Comparison of ENCODE assay signal across 8 cellular contexts in genomic region chr22:41301085-41302015, GRCh38. TPM values are rescaled to one million over a fixed set of nuclear protein-coding genes. Genes with fewer than 3 reads are reported as not detected.
DNase-seq lines count a peak whose midpoint lies in the region; ATAC-seq, FAIRE-seq and TF ChIP-seq lines count a peak whose summit lies in the region.

Gene ZC3H7B (plus strand): TSS chr22:41301525. CDS start chr22:41320661, 19,136 bp downstream.

- FAIRE-seq in HepG2 (lab: Jason Lieb, UNC) = no peak

- WGBS in HepG2 (ENCODE audit: low lambda C conversion rate) = 1% methylated on average over 6 of the region's 74 CpGs

- intact Hi-C loops in dendritic cell treated with granulocyte-macrophage colony-stimulating factor and Interleukin-4, amounts not matched to agents 40 ng/mL and 50 ng/mL, for 4 days (cut with micrococcal nuclease) = loop anchor here (1.0 kb wide), 1 partner anchor 16 kb away; no protein-coding TSS in a partner anchor
- intact Hi-C loops in HepG2 (cut with micrococcal nuclease; ENCODE audit: unreplicated experiment) = loop anchor here (1.0 to 10.0 kb wide), 2 partner anchors 15 to 63 kb away; partner anchors contain the start of gene RANGAP1

- peak within 1 kb of the TSS; percentile 93 for H3K9ac ChIP-seq in HepG2 (ENCODE audit: insufficient read depth, low read depth, low read length)

- POLR2A ChIA-PET in HepG2 (lab: Yijun Ruan, JAX) = interaction anchor here (0.7 to 6.7 kb wide), 3 partner anchors 15 to 80 kb away, joined by 3 to 47 read pairs (median 21); partner anchors contain the start of genes RANGAP1 and TEF

- peaks cover 12% of the 10 kb centered on the region for H3K36me3 Mint-ChIP-seq in dendritic cell treated with granulocyte-macrophage colony-stimulating factor and Interleukin-4, amounts not matched to agents 40 ng/mL and 50 ng/mL, for 4 days (ENCODE audit: low read depth)

- peaks cover 17% of the 10 kb centered on the region for H3K36me3 ChIP-seq in BE2C
- H3K36me3 ChIP-seq in HepG2 (replicated peaks in 1 of 2; ENCODE audit: control insufficient read depth in 1 of 2, insufficient read depth in 2 of 2, low read length in 2 of 2) = 0 out of 5 replicates have a peak, but pooled peaks cover 0 to 6% of the 10 kb centered on the region in 2 experiments

- no peaks in the 10 kb centered on the region for H3K27me3 Mint-ChIP-seq in dendritic cell treated with granulocyte-macrophage colony-stimulating factor and Interleukin-4, amounts not matched to agents 40 ng/mL and 50 ng/mL, for 4 days

- H3K9me3 ChIP-seq in BE2C (no peaks in the 10 kb centered on the region), HepG2 (ENCODE audit: low read length) (no peaks in the 10 kb centered on the region)

- DNase-seq in BE2C = peak; percentile 90
- peak; percentile 50 to 83 for DNase-seq in NCI-H524 (lab: John Stamatoyannopoulos, UW)
- DNase-seq in activated CD4-positive, alpha-beta T cell treated with anti-CD3 and anti-CD28 coated beads, Interleukin-2, amount 50 U/mL, for 1 hour = peak; percentile 79
- DNase-seq in HepG2 (ENCODE audit: low spot score) = peak; percentile 76
- peak; percentile 86 for DNase-seq in stimulated activated CD4-positive, alpha-beta T cell treated with anti-CD3 and anti-CD28 coated beads, Interleukin-4, amount 100 ng/mL, for 1 hour

- peak; percentile 70 for ATAC-seq in HG03378 (IDR thresholded peaks at IDR 0.05; ENCODE audit: unreplicated experiment)
- peak; percentile 97 for ATAC-seq in HepG2

- TF ChIP-seq RAD21 in HepG2 (CRISPR knock-in tag; IDR thresholded peaks at IDR 0.05) = peak; percentile 71

- H3K4me3 Mint-ChIP-seq in dendritic cell treated with granulocyte-macrophage colony-stimulating factor and Interleukin-4, amounts not matched to agents 40 ng/mL and 50 ng/mL, for 4 days = peak within 1 kb of the TSS; percentile 78

- H3K4me2 ChIP-seq in HepG2 (ENCODE audit: low read depth, low read length) = peak within 1 kb of the TSS; percentile 93

- TF ChIP-seq EP300 in HepG2 (IDR thresholded peaks at IDR 0.05; ENCODE audit: low read depth in 2 of 2, low read length in 2 of 2) = no peak
- TF ChIP-seq EP300 in HepG2 (CRISPR knock-in tag; IDR thresholded peaks at IDR 0.05; ENCODE audit: borderline replicate concordance) = no peak

- peak within 1 kb of the TSS; percentile 82 for H3K27ac ChIP-seq in HepG2 (ENCODE audit: extremely low read length, insufficient read depth, low read length)

- in situ Hi-C loops in HepG2 (cut with HindIII; ENCODE audit: extremely low pct_ligation_motif_present, low pct_unique_long_range_greater_than_20kb) = no loop called here

- CTCF ChIA-PET in HepG2 (lab: Yijun Ruan, JAX; ENCODE audit: low intra/inter-chr PET ratio, low total read pairs) = no interaction called here

- H3K4me3 ChIP-seq in BE2C (ENCODE audit: low read depth, low read length) = peak within 1 kb of the TSS; percentile 91
- H3K4me3 ChIP-seq in HepG2 (replicated peaks in 1 of 3; ENCODE audit: insufficient read depth in 1 of 3, low read depth in 2 of 3, low read length in 3 of 3) = peak within 1 kb of the TSS; percentile 88 to 98 (median 93)

- H3K27me3 ChIP-seq in BE2C = no peaks in the 10 kb centered on the region
- H3K27me3 ChIP-seq in HepG2 (ENCODE audit: control insufficient read depth in 1 of 2, insufficient read depth in 2 of 2, low read length in 2 of 2) = no peaks in the 10 kb centered on the region

- H3K4me1 ChIP-seq in BE2C (peaks cover 9% of the 10 kb centered on the region), HepG2 (ENCODE audit: insufficient read depth, low read length) (peaks cover 56% of the 10 kb centered on the region)

- peaks cover 28% of the 10 kb centered on the region for H3K4me1 Mint-ChIP-seq in dendritic cell treated with granulocyte-macrophage colony-stimulating factor and Interleukin-4, amounts not matched to agents 40 ng/mL and 50 ng/mL, for 4 days (ENCODE audit: low read depth)

- TF ChIP-seq CTCF in BE2C (IDR thresholded peaks at IDR 0.05; ENCODE audit: low read depth, low read length) (peak; percentile 51), HepG2 (CRISPR knock-in tag; IDR thresholded peaks at IDR 0.05) (peak; percentile 74)

- peak within 1 kb of the TSS; percentile 80 for H3K27ac Mint-ChIP-seq in dendritic cell treated with granulocyte-macrophage colony-stimulating factor and Interleukin-4, amounts not matched to agents 40 ng/mL and 50 ng/mL, for 4 days

- no peaks in the 10 kb centered on the region; the same call in 1 of the 2 replicates for H4K20me1 ChIP-seq in HepG2 (ENCODE audit: insufficient read depth, low read length)

- no peaks in the 10 kb centered on the region for H3K9me3 Mint-ChIP-seq in dendritic cell treated with granulocyte-macrophage colony-stimulating factor and Interleukin-4, amounts not matched to agents 40 ng/mL and 50 ng/mL, for 4 days

- peaks cover 47% of the 10 kb centered on the region for H3K79me2 ChIP-seq in HepG2 (ENCODE audit: insufficient read depth, low read length)

- no TSS peak for BruUV-seq in HepG2 (replicated peaks; lab: Mats Ljungman, UMichigan)

- peak within 1 kb of the TSS; percentile 65 for H2AFZ ChIP-seq in HepG2 (ENCODE audit: low read length)

- TF ChIP-seq POLR2A in GM19099 (IDR thresholded peaks at IDR 0.05; ENCODE audit: extremely low read depth, insufficient read length, low read depth) = peak; percentile 89
- peak; percentile 69 to 90 for TF ChIP-seq POLR2A in HepG2 (IDR thresholded peaks at IDR 0.05; ENCODE audit: insufficient read depth in 1 of 2, low read depth in 2 of 2, low read length in 2 of 2)

TF ChIP-seq in HepG2, 621 proteins besides CTCF, POLR2A, EP300 and RAD21 (continues in another document):
- TF ChIP-seq NFATC3 (CRISPR knock-in tag; IDR thresholded peaks at IDR 0.05) (no peak), ZNF513 (CRISPR knock-in tag; conservative IDR thresholded peaks at IDR 0.05) (no peak), ZNF501 (CRISPR knock-in tag; IDR thresholded peaks at IDR 0.05) (no peak; the same call in 1 of the 2 replicates), ZNF121 (CRISPR knock-in tag; IDR thresholded peaks at IDR 0.05) (no peak), ZNF367 (CRISPR knock-in tag; IDR thresholded peaks at IDR 0.05; ENCODE audit: borderline replicate concordance) (peak; percentile 44; the same call in 1 of the 2 replicates)
- TF ChIP-seq, protein P1, sequence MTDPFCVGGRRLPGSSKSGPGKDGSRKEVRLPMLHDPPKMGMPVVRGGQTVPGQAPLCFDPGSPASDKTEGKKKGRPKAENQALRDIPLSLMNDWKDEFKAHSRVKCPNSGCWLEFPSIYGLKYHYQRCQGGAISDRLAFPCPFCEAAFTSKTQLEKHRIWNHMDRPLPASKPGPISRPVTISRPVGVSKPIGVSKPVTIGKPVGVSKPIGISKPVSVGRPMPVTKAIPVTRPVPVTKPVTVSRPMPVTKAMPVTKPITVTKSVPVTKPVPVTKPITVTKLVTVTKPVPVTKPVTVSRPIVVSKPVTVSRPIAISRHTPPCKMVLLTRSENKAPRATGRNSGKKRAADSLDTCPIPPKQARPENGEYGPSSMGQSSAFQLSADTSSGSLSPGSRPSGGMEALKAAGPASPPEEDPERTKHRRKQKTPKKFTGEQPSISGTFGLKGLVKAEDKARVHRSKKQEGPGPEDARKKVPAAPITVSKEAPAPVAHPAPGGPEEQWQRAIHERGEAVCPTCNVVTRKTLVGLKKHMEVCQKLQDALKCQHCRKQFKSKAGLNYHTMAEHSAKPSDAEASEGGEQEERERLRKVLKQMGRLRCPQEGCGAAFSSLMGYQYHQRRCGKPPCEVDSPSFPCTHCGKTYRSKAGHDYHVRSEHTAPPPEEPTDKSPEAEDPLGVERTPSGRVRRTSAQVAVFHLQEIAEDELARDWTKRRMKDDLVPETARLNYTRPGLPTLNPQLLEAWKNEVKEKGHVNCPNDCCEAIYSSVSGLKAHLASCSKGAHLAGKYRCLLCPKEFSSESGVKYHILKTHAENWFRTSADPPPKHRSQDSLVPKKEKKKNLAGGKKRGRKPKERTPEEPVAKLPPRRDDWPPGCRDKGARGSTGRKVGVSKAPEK (CRISPR knock-in tag; IDR thresholded peaks at IDR 0.05; ENCODE audit: borderline replicate concordance) = no peak

RNA-seq across cellular contexts. Expression of gene ZC3H7B, which starts in this region (rescaled TPM):
- 89.3 TPM for polyA plus RNA-seq in BE2C (2012; ENCODE audit: insufficient read depth, insufficient read length, low read depth)
- 30.6 and 37.2 TPM in 2 replicates for total RNA-seq in HepG2 (2016; rRNA removed; fragmentation: Illumina TruSeq; extraction: Trizol)
- total RNA-seq in HepG2 (2016; cell fraction: cytosol; rRNA removed; fragmentation: Illumina TruSeq; extraction: Trizol; ENCODE audit: low read depth) = 3.6 and 4.3 TPM in 2 replicates
- total RNA-seq in HepG2 (2016; cell fraction: insoluble cytoplasmic fraction; rRNA removed; fragmentation: Illumina TruSeq; extraction: Trizol) = 25.9 and 37.4 TPM in 2 replicates
- total RNA-seq in HepG2 (2016; cell fraction: membrane; rRNA removed; fragmentation: Illumina TruSeq; extraction: Trizol) = 19.5 and 20.9 TPM in 2 replicates
- 24.4 and 29.2 TPM in 2 replicates for total RNA-seq in HepG2 (2016; cell fraction: nucleus; rRNA removed; fragmentation: Illumina TruSeq; extraction: Trizol)
- polyA plus RNA-seq in HepG2 (2011; rRNA removed) = 26.4 and 36.2 TPM in 2 replicates
- 17.5 and 23.0 TPM in 2 replicates for polyA plus RNA-seq in HepG2 (2011; cell fraction: cytosol; rRNA removed)
- polyA plus RNA-seq in HepG2 (2011; cell fraction: nucleus; rRNA removed) = 61.9 and 71.8 TPM in 2 replicates
- polyA plus RNA-seq in HepG2 (2012) = 29.1 and 32.8 TPM in 2 replicates
- polyA plus RNA-seq in HepG2 (2016; cell fraction: cytosol; fragmentation: Illumina TruSeq; extraction: Trizol; ENCODE audit: low read depth) = 2.2 and 2.6 TPM in 2 replicates
- polyA plus RNA-seq in HepG2 (2016; cell fraction: insoluble cytoplasmic fraction; fragmentation: Illumina TruSeq; extraction: Trizol; ENCODE audit: low read depth) = 29.8 and 37.7 TPM in 2 replicates
- 11.2 and 13.2 TPM in 2 replicates for polyA plus RNA-seq in HepG2 (2016; cell fraction: membrane; fragmentation: Illumina TruSeq; extraction: Trizol; ENCODE audit: low read depth)
- polyA plus RNA-seq in HepG2 (2016; cell fraction: nucleus; fragmentation: Illumina TruSeq; extraction: Trizol; ENCODE audit: insufficient read depth, low read depth) = 57.8 and 58.1 TPM in 2 replicates
- polyA minus RNA-seq in HepG2 (2011; rRNA and poly(A)+ RNA removed; ENCODE audit: low replicate concordance) = 22.0 and 41.9 TPM in 2 replicates
- 19.4 and 19.8 TPM in 2 replicates for polyA minus RNA-seq in HepG2 (2011; cell fraction: cytosol; rRNA and poly(A)+ RNA removed)
- polyA minus RNA-seq in HepG2 (2011; cell fraction: nucleus; rRNA and poly(A)+ RNA removed) = 14.5 and 18.0 TPM in 2 replicates

Comparison
In these comparisons a context has a peak if more than half of its experiments do, and no peak if none do; other contexts are left out.
1. Peak in every context shown above with its lines: DNase-seq, ATAC-seq, H3K4me3 ChIP-seq and H3K27ac ChIP-seq.